11 cellular contexts compared by ENCODE assay signal in genomic region chr7:103613655-103614642, GRCh38.
DNase-seq lines count a peak whose midpoint lies in the region; ATAC-seq, FAIRE-seq and TF ChIP-seq lines count a peak whose summit lies in the region.
"Had no signal": no experiment of that assay in that cellular context is flagged by ENCODE, and none has a peak within 500 bp of the region (broad histone marks: within the 10 kb centered on the region; RNA-seq: fewer than 3 reads in every experiment).

No MANE protein-coding gene starts in this region.

- no peak overlapping the region for H3K18ac ChIP-seq in neuronal stem cell (ENCODE audit: low read length)

- no peak for TF ChIP-seq POLR2A in H54 (IDR thresholded peaks at IDR 0.05; ENCODE audit: low read depth, low read length)

- H2AK5ac ChIP-seq in neuronal stem cell (ENCODE audit: low read depth, low read length): no peak overlapping the region

- peak; percentile 15 for FAIRE-seq in H54 (lab: Jason Lieb, UNC)

- H3K27me3 ChIP-seq in A673 (replicated peaks; ENCODE audit: insufficient read depth, low read depth, low read length, poor library complexity) (peaks cover 64% of the 10 kb centered on the region), neuronal stem cell (ENCODE audit: control insufficient read depth in 3 of 3, insufficient read depth in 3 of 3, low read depth in 1 of 3, low read length in 3 of 3) (no peaks in the 10 kb centered on the region)

- peak; percentile 27 for DNase-seq in A673 (ENCODE audit: low spot score)
- no peak for DNase-seq in H54 (ENCODE audit: insufficient read length, low spot score)
- no peak for DNase-seq in OCI-LY7 (ENCODE audit: low spot score)
- DNase-seq in fibroblast of the aortic adventitia (ENCODE audit: low read depth): peak; percentile 59
- DNase-seq in activated CD4-positive, alpha-beta T cell treated with anti-CD3 and anti-CD28 coated beads for 36 hours: no peak
- DNase-seq in neuronal stem cell (ENCODE audit: low spot score): no peak
- no peak for DNase-seq in HEK293T (ENCODE audit: extremely low spot score)
- DNase-seq in germinal center (ENCODE audit: low spot score): no peak
- DNase-seq: effector CD4-positive, alpha-beta T cell; T-helper 1 cell had no signal

- TF ChIP-seq CTCF in A673 (conservative IDR thresholded peaks at IDR 0.05; ENCODE audit: low read depth, low read length) (peak; percentile 42), OCI-LY7 (conservative IDR thresholded peaks at IDR 0.05; ENCODE audit: low read length) (0 out of 2 replicates have a peak, but pooled peaks have one; percentile 31), fibroblast of the aortic adventitia (IDR thresholded peaks at IDR 0.05; ENCODE audit: insufficient read depth, low read length) (no peak)

- no peaks in the 10 kb centered on the region for H3K36me3 Mint-ChIP-seq in activated CD4-positive, alpha-beta T cell treated with anti-CD3 and anti-CD28 coated beads for 36 hours (ENCODE audit: low read depth)

- H3K36me3 ChIP-seq in A673 (ENCODE audit: insufficient read depth, low read length, poor library complexity, severe bottlenecking) (no peaks in the 10 kb centered on the region), OCI-LY7 (ENCODE audit: insufficient read depth, low read length) (no peaks in the 10 kb centered on the region), neuronal stem cell (replicated peaks in 1 of 2; ENCODE audit: control insufficient read depth in 2 of 2, insufficient read depth in 2 of 2, low read length in 2 of 2) (no peaks in the 10 kb centered on the region)

- no peak overlapping the region for H3K23ac ChIP-seq in neuronal stem cell (ENCODE audit: low read depth, low read length, poor library complexity)

- ATAC-seq in activated CD4-positive, alpha-beta T cell treated with anti-CD3 and anti-CD28 coated beads for 36 hours: no peak

- no peak overlapping the region for H3K9ac ChIP-seq in neuronal stem cell (ENCODE audit: low read depth, low read length, poor library complexity)

- no peak overlapping the region for H2BK120ac ChIP-seq in neuronal stem cell (ENCODE audit: low read depth, low read length)

- no peaks in the 10 kb centered on the region for H3K79me2 ChIP-seq in OCI-LY7 (ENCODE audit: insufficient read depth, low read depth, low read length)

- CTCF ChIA-PET in A673 (lab: Charles Lee) (no interaction called here), OCI-LY7 (lab: Charles Lee; ENCODE audit: unreplicated experiment) (no interaction called here), HEK293T (lab: Yijun Ruan, JAX) (no interaction called here)
- CTCF ChIA-PET in activated CD4-positive, alpha-beta T cell treated with anti-CD3 and anti-CD28 coated beads for 36 hours (lab: Charles Lee): no interaction called here

- WGBS in neuronal stem cell (ENCODE audit: extremely low coverage in 2 of 2, insufficient read length in 2 of 2, insufficient replicate concordance in 1 of 2), 2 donors: no CpG with 5 or more reads among the region's 3 CpGs

- BruUV-seq in A673 (replicated peaks; lab: Mats Ljungman, UMichigan) (no TSS peak), OCI-LY7 (replicated peaks; lab: Mats Ljungman, UMichigan) (no TSS peak)

- H3K4me3 Mint-ChIP-seq in activated CD4-positive, alpha-beta T cell treated with anti-CD3 and anti-CD28 coated beads for 36 hours: no peak overlapping the region
- H3K4me3 Mint-ChIP-seq: stimulated activated naive CD8-positive, alpha-beta T cell treated with anti-CD3 and anti-CD28 coated beads, Interleukin-15, Interleukin-2, amounts not matched to agents 100 ng/mL and 50 ng/mL, for 24 hours had no signal

- no peaks in the 10 kb centered on the region for H4K20me1 ChIP-seq in OCI-LY7 (ENCODE audit: insufficient read depth, low read length)

- no peaks in the 10 kb centered on the region for H3K4me1 ChIP-seq in A673 (ENCODE audit: insufficient read depth, low read length, poor library complexity, severe bottlenecking)
- no peaks in the 10 kb centered on the region for H3K4me1 ChIP-seq in OCI-LY7 (ENCODE audit: insufficient read depth, low read length, poor library complexity, severe bottlenecking)
- no peaks in the 10 kb centered on the region for H3K4me1 ChIP-seq in neuronal stem cell (ENCODE audit: control insufficient read depth in 2 of 2, insufficient read depth in 1 of 2, low read depth in 1 of 2, low read length in 2 of 2)

- POLR2A ChIA-PET in A673 (lab: Charles Lee; ENCODE audit: low non-redundant PET): no interaction called here
- POLR2A ChIA-PET in OCI-LY7 (lab: Charles Lee): no interaction called here
- POLR2A ChIA-PET in activated CD4-positive, alpha-beta T cell treated with anti-CD3 and anti-CD28 coated beads for 36 hours (lab: Charles Lee): no interaction called here
- POLR2A ChIA-PET in HEK293T (lab: Yijun Ruan, JAX): no interaction called here

- no peak overlapping the region for H3K4me3 ChIP-seq in A673 (ENCODE audit: low read depth, low read length, poor library complexity, severe bottlenecking)
- no peak overlapping the region for H3K4me3 ChIP-seq in OCI-LY7 (ENCODE audit: low read depth, low read length, poor library complexity, severe bottlenecking)
- no peak overlapping the region for H3K4me3 ChIP-seq in fibroblast of the aortic adventitia (ENCODE audit: low read depth, low read length)
- no peak overlapping the region for H3K4me3 ChIP-seq in neuronal stem cell (ENCODE audit: low read length in 2 of 2)

- H3K27ac Mint-ChIP-seq in activated CD4-positive, alpha-beta T cell treated with anti-CD3 and anti-CD28 coated beads for 36 hours: no peak overlapping the region
- H3K27ac Mint-ChIP-seq: stimulated activated naive CD8-positive, alpha-beta T cell treated with anti-CD3 and anti-CD28 coated beads, Interleukin-15, Interleukin-2, amounts not matched to agents 100 ng/mL and 50 ng/mL, for 24 hours had no signal

- H3K79me1 ChIP-seq in neuronal stem cell (ENCODE audit: low read depth, low read length): no peaks in the 10 kb centered on the region

- H3K27ac ChIP-seq in A673 (ENCODE audit: low read depth, low read length, poor library complexity, severe bottlenecking): no peak overlapping the region
- no peak overlapping the region for H3K27ac ChIP-seq in OCI-LY7 (ENCODE audit: low read depth, low read length, poor library complexity, severe bottlenecking)
- no peak overlapping the region for H3K27ac ChIP-seq in neuronal stem cell (replicated peaks; ENCODE audit: low read length)

- H2AFZ ChIP-seq in OCI-LY7 (ENCODE audit: low read length) (no peak overlapping the region), neuronal stem cell (ENCODE audit: low read length) (no peak overlapping the region)

- no peak overlapping the region for H3K4me2 ChIP-seq in OCI-LY7 (ENCODE audit: low read length)
- no peak overlapping the region for H3K4me2 ChIP-seq in neuronal stem cell (ENCODE audit: insufficient read depth, low read length, poor library complexity, severe bottlenecking)

- no peaks in the 10 kb centered on the region for H3K27me3 Mint-ChIP-seq in activated CD4-positive, alpha-beta T cell treated with anti-CD3 and anti-CD28 coated beads for 36 hours

- H3K14ac ChIP-seq in neuronal stem cell (ENCODE audit: low read length): no peak overlapping the region

- H3K9me3 Mint-ChIP-seq in activated CD4-positive, alpha-beta T cell treated with anti-CD3 and anti-CD28 coated beads for 36 hours (ENCODE audit: low read depth): no peaks in the 10 kb centered on the region
- H3K9me3 Mint-ChIP-seq: stimulated activated naive CD8-positive, alpha-beta T cell treated with anti-CD3 and anti-CD28 coated beads, Interleukin-15, Interleukin-2, amounts not matched to agents 100 ng/mL and 50 ng/mL, for 24 hours had no signal

- H3K9me2 ChIP-seq in OCI-LY7 (ENCODE audit: insufficient read depth, low read length): no peaks in the 10 kb centered on the region

- no peaks in the 10 kb centered on the region for H3K4me1 Mint-ChIP-seq in activated CD4-positive, alpha-beta T cell treated with anti-CD3 and anti-CD28 coated beads for 36 hours

- no peak overlapping the region for H3K4ac ChIP-seq in neuronal stem cell (ENCODE audit: low read length)

- H2BK12ac ChIP-seq in neuronal stem cell (ENCODE audit: low read length): no peak overlapping the region

- no peaks in the 10 kb centered on the region for H3K9me3 ChIP-seq in A673 (ENCODE audit: low read depth, low read length, poor library complexity, severe bottlenecking)
- H3K9me3 ChIP-seq in OCI-LY7 (ENCODE audit: low read length): no peaks in the 10 kb centered on the region
- no peaks in the 10 kb centered on the region for H3K9me3 ChIP-seq in neuronal stem cell (replicated peaks in 1 of 2; ENCODE audit: control insufficient read depth in 2 of 2, insufficient read depth in 1 of 2, low read depth in 1 of 2, low read length in 2 of 2)

- no peak overlapping the region for H4K8ac ChIP-seq in neuronal stem cell (ENCODE audit: low read depth, low read length)

- no peak overlapping the region for H4K91ac ChIP-seq in neuronal stem cell (ENCODE audit: low read depth, low read length, poor library complexity)

- intact Hi-C loops in A673 (cut with micrococcal nuclease; ENCODE audit: unreplicated experiment) (no loop called here), OCI-LY7 (cut with micrococcal nuclease; ENCODE audit: unreplicated experiment) (no loop called here)
- intact Hi-C loops in activated CD4-positive, alpha-beta T cell treated with anti-CD3 and anti-CD28 coated beads for 36 hours (cut with DNase I, micrococcal nuclease): no loop called here

- no peak overlapping the region for H2BK15ac ChIP-seq in neuronal stem cell (ENCODE audit: low read length)

- H2BK5ac ChIP-seq in neuronal stem cell (ENCODE audit: low read length): no peak overlapping the region

TF ChIP-seq in HEK293T, 16 proteins besides CTCF, POLR2A, EP300 and RAD21:
- TF ChIP-seq NFRKB (IDR thresholded peaks at IDR 0.05) (no peak), ARNT (IDR thresholded peaks at IDR 0.05) (no peak), FOXM1 (IDR thresholded peaks at IDR 0.05; ENCODE audit: borderline replicate concordance) (no peak), SUZ12 (IDR thresholded peaks at IDR 0.05) (no peak), ELF4 (IDR thresholded peaks at IDR 0.05) (no peak), LEF1 (IDR thresholded peaks at IDR 0.05; ENCODE audit: borderline replicate concordance) (no peak), L3MBTL2 (conservative IDR thresholded peaks at IDR 0.05) (no peak)

Comparison
In these comparisons a context has a peak if more than half of its experiments do, and no peak if none do; other contexts are left out.
1. DNase-seq: peak in A673 (single experiment) and fibroblast of the aortic adventitia (single experiment); none in H54 (single experiment), OCI-LY7 (single experiment), activated CD4-positive, alpha-beta T cell treated with anti-CD3 and anti-CD28 coated beads for 36 hours (single experiment), neuronal stem cell (single experiment), HEK293T (single experiment) and germinal center (single experiment).